24 cellular contexts compared by ENCODE assay signal in the genomic region with DNA sequence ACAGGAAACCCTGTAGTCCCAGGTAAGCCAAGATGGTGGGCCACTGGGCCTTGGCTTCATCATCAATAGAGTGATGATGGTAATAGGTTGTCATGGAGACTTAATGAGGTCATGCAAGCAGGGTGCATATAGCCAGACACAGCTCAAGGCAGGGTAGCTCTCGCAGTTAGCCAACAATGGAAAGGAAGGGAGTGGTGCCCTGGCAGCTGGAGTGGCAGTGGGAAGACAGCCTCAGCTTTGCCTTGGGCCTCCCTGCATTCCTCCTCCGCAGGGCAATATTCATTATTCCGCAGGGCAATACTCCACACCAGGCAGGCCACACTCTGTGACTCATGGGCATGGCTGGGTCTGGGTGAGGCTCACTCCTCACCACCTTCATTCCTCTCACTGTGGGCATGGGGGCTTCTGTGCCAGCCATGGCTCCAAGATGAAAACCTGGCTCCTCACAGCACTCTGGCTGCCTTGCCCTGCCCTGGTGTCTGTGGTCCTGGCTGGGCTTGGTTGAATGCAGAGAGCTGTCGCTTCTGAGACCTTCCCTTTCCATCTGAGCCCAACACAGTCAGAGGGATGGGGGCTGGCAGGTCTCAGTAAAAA.
"Had no signal": no experiment of that assay in that cellular context is flagged by ENCODE, and none has a peak within 500 bp of the region (broad histone marks: within the 10 kb centered on the region; RNA-seq: fewer than 3 reads in every experiment).

No MANE protein-coding gene starts in this region.

- H3K36me3 ChIP-seq: pancreas, prostate gland, stomach, thyroid gland had no signal

- ATAC-seq: activated CD8-positive, alpha-beta T cell treated with anti-CD3 and anti-CD28 coated beads for 36 hours; activated naive CD8-positive, alpha-beta T cell treated with anti-CD3 and anti-CD28 coated beads, Interleukin-2, amount 50 U/mL, for 24 hours; esophagus mucosa; foreskin keratinocyte; naive thymus-derived CD4-positive, alpha-beta T cell; pancreas; stimulated activated naive B cell treated with anti-CD40 and anti-IgM and Interleukin-4, amounts not matched to agents 10 μg/mL and 1 μg/mL and 100 μg/mL, for 72 hours had no signal

- H3K4me3 ChIP-seq: pancreas, prostate gland, smooth muscle cell, stomach, thyroid gland had no signal

- H3K27ac ChIP-seq: foreskin keratinocyte, pancreas, prostate gland, stomach, thyroid gland had no signal

- DNase-seq: activated B cell treated with CpG ODN at 0.5 μM for 24 hours; activated CD4-positive, alpha-beta T cell treated with anti-CD3 and anti-CD28 coated beads, Interleukin-2, amount 50 U/mL, for 1 hour; activated CD8-positive, alpha-beta T cell treated with anti-CD3 and anti-CD28 coated beads for 36 hours; activated gamma-delta T cell treated with Interleukin-2 at 50 U/mL for 16 hours; activated naive CD8-positive, alpha-beta T cell treated with anti-CD3 and anti-CD28 coated beads, Interleukin-2, amount 50 U/mL, for 24 hours; activated T-cell treated with anti-CD3 and anti-CD28 coated beads, Interleukin-2, amount 50 U/mL, for 1 hour; amygdala; central memory CD4-positive, alpha-beta T cell; endodermal cell; foreskin keratinocyte; midbrain; naive thymus-derived CD4-positive, alpha-beta T cell; pancreas; retina; stimulated activated CD4-positive, alpha-beta T cell treated with anti-CD3 and anti-CD28 coated beads, Interleukin-1b, Interleukin-23, amount 100 ng/mL, for 48 hours; stimulated activated CD4-positive, alpha-beta T cell treated with anti-CD3 and anti-CD28 coated beads, Interleukin-4, amount 100 ng/mL, for 4 hours; stimulated activated CD8-positive, alpha-beta memory T cell treated with anti-CD3 and anti-CD28 coated beads, Interleukin-4, amount 100 ng/mL, for 48 hours; stimulated activated naive B cell treated with anti-CD40 and anti-IgM and Interleukin-4, amounts not matched to agents 10 μg/mL and 1 μg/mL and 100 μg/mL, for 72 hours; stomach; T-helper 2 cell; thyroid gland had no signal

- H3K27me3 ChIP-seq: pancreas, thyroid gland had no signal

- H3K4me1 ChIP-seq: foreskin keratinocyte, pancreas, prostate gland, stomach, thyroid gland had no signal

- H3K9me3 ChIP-seq: pancreas, prostate gland, stomach, thyroid gland had no signal
